ENCODE assay signal across 8 cellular contexts in the genomic region with DNA sequence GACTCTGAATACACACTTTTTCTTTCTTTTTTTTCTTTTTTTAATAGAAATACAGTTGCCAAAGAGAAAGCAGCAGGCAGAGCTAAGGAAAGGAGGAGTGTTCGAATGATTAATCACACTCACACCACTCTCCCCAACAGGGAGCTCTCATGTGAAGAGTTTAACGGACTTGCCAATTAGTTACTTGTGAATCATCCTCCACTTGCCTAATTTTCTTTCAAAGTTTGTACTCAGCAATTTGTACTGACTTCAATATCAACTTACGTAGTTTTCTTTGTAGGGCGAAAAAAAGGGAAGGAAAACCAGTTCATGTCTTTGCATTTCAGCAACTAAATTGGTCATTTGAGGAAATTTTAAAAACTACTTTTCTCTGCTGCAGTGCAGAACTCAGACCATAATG.
DNase-seq lines count a peak whose midpoint lies in the region; ATAC-seq and TF ChIP-seq lines count a peak whose summit lies in the region.

No MANE protein-coding gene starts in this region.

- H3K4me3 Mint-ChIP-seq in CD4-positive, alpha-beta memory T cell, result peak overlapping the region in 7 of 8 donors; percentile 17 to 81 (median 72)
- peak overlapping the region; percentile 47 for H3K4me3 Mint-ChIP-seq in HFFc6
- H3K4me3 Mint-ChIP-seq in activated T-helper 17 cell treated with anti-CD3 and anti-CD28 coated beads, Interleukin-2, amount 50 U/mL, for 72 hours, result peak overlapping the region; percentile 82

- peak overlapping the region; percentile 38 to 96 (median 89) for H3K27ac Mint-ChIP-seq in CD4-positive, alpha-beta memory T cell
- peak overlapping the region; percentile 69 for H3K27ac Mint-ChIP-seq in HFFc6
- peak overlapping the region; percentile 86 for H3K27ac Mint-ChIP-seq in activated T-helper 17 cell treated with anti-CD3 and anti-CD28 coated beads, Interleukin-2, amount 50 U/mL, for 72 hours

- POLR2A ChIA-PET in CD4-positive, alpha-beta memory T cell (lab: Charles Lee; ENCODE audit: partially characterized antibody), result interaction anchor here (0.7 to 30.6 kb wide), 8 partner anchors 11 to 168 kb away, joined by 3 to 895 read pairs (median 8); partner anchors contain the start of gene PIP4K2A

- peak overlapping the region; percentile 47 for H3K27ac ChIP-seq in CD4-positive, alpha-beta memory T cell (ENCODE audit: low read depth, low read length)
- H3K27ac ChIP-seq in lower lobe of right lung, result peak overlapping the region; percentile 4

- peaks cover 44 to 61% of the 10 kb centered on the region in 2 donors for H3K36me3 Mint-ChIP-seq in CD4-positive, alpha-beta memory T cell
- H3K36me3 Mint-ChIP-seq in HFFc6 (ENCODE audit: low read depth), result peaks cover 43% of the 10 kb centered on the region
- peaks cover 75% of the 10 kb centered on the region for H3K36me3 Mint-ChIP-seq in activated T-helper 17 cell treated with anti-CD3 and anti-CD28 coated beads, Interleukin-2, amount 50 U/mL, for 72 hours (ENCODE audit: low read depth)

- H3K4me3 ChIP-seq in CD4-positive, alpha-beta memory T cell (ENCODE audit: low read length in 2 of 2), result no peak overlapping the region
- no peak overlapping the region for H3K4me3 ChIP-seq in lower lobe of right lung
- no peak overlapping the region for H3K4me3 ChIP-seq in H7 (ENCODE audit: insufficient read depth, low read depth, low read length)

- H3K36me3 ChIP-seq in CD4-positive, alpha-beta memory T cell (ENCODE audit: insufficient read depth, low read length), result peaks cover 15% of the 10 kb centered on the region
- H3K36me3 ChIP-seq in lower lobe of right lung (peaks cover 12% of the 10 kb centered on the region), H7 (replicated peaks; ENCODE audit: control insufficient read depth, insufficient read depth, low read length) (peaks cover 2% of the 10 kb centered on the region; the same call in 1 of the 2 replicates)

- ATAC-seq in activated T-helper 17 cell treated with anti-CD3 and anti-CD28 coated beads, Interleukin-2, amount 50 U/mL, for 72 hours (replicated peaks), result peak; percentile 81
- peak; percentile 70 to 76 for ATAC-seq in lower lobe of right lung
- ATAC-seq in HG02798 (IDR thresholded peaks at IDR 0.05; ENCODE audit: poor library complexity, unreplicated experiment), result no peak

- DNase-seq in CD4-positive, alpha-beta memory T cell, result no peak
- DNase-seq in HFFc6 (peak; percentile 47), lower lobe of right lung (no peak), HPDE6-E6E7 (ENCODE audit: extremely low spot score) (no peak), H7 (no peak), AG08396 (ENCODE audit: low spot score) (no peak)

- TF ChIP-seq CTCF in HFFc6 (IDR thresholded peaks at IDR 0.05) (no peak), lower lobe of right lung (IDR thresholded peaks at IDR 0.05) (no peak)

- H3K27me3 ChIP-seq in CD4-positive, alpha-beta memory T cell (ENCODE audit: insufficient read depth, low read length), result no peaks in the 10 kb centered on the region
- no peaks in the 10 kb centered on the region for H3K27me3 ChIP-seq in lower lobe of right lung (ENCODE audit: low read depth)
- no peaks in the 10 kb centered on the region for H3K27me3 ChIP-seq in H7 (ENCODE audit: control insufficient read depth, insufficient read depth, low read length)

- H3K4me1 ChIP-seq in CD4-positive, alpha-beta memory T cell (ENCODE audit: insufficient read depth, low read length), result peaks cover 96% of the 10 kb centered on the region
- H3K4me1 ChIP-seq in lower lobe of right lung, result peaks cover 50% of the 10 kb centered on the region

- peaks cover 66 to 100% (median 82%) of the 10 kb centered on the region in 4 donors for H3K4me1 Mint-ChIP-seq in CD4-positive, alpha-beta memory T cell
- H3K4me1 Mint-ChIP-seq in HFFc6 (ENCODE audit: low read depth), result peaks cover 57% of the 10 kb centered on the region
- H3K4me1 Mint-ChIP-seq in activated T-helper 17 cell treated with anti-CD3 and anti-CD28 coated beads, Interleukin-2, amount 50 U/mL, for 72 hours, result peaks cover 58% of the 10 kb centered on the region

- intact Hi-C loops in CD4-positive, alpha-beta memory T cell (cut with micrococcal nuclease), result no loop called here
- intact Hi-C loops in lower lobe of right lung (cut with DNase I), result no loop called here

- H3K9me3 ChIP-seq in CD4-positive, alpha-beta memory T cell (ENCODE audit: control insufficient read depth in 1 of 2, low read length in 2 of 2), result no peaks in the 10 kb centered on the region
- H3K9me3 ChIP-seq in lower lobe of right lung, result no peaks in the 10 kb centered on the region

- no peaks in the 10 kb centered on the region for H3K27me3 Mint-ChIP-seq in CD4-positive, alpha-beta memory T cell
- peaks cover 3% of the 10 kb centered on the region for H3K27me3 Mint-ChIP-seq in HFFc6 (ENCODE audit: insufficient read depth)
- H3K27me3 Mint-ChIP-seq in activated T-helper 17 cell treated with anti-CD3 and anti-CD28 coated beads, Interleukin-2, amount 50 U/mL, for 72 hours, result no peaks in the 10 kb centered on the region

- peaks cover 0 to 4% (median 0%) of the 10 kb centered on the region in 8 donors for H3K9me3 Mint-ChIP-seq in CD4-positive, alpha-beta memory T cell
- no peaks in the 10 kb centered on the region for H3K9me3 Mint-ChIP-seq in HFFc6
- H3K9me3 Mint-ChIP-seq in activated T-helper 17 cell treated with anti-CD3 and anti-CD28 coated beads, Interleukin-2, amount 50 U/mL, for 72 hours, result no peaks in the 10 kb centered on the region

- CTCF ChIA-PET in CD4-positive, alpha-beta memory T cell (lab: Charles Lee; ENCODE audit: partially characterized antibody), result interaction anchor here (1.2 to 2.6 kb wide), 7 partner anchors 11 to 107 kb away, joined by 4 to 9 read pairs (median 6); no protein-coding TSS in a partner anchor
